8 cellular contexts compared by ENCODE assay signal in genomic region chr17:40121191-40121885, GRCh38. TPM values are rescaled to one million over a fixed set of nuclear protein-coding genes. Genes with fewer than 3 reads are reported as not detected.
DNase-seq lines count a peak whose midpoint lies in the region; ATAC-seq, FAIRE-seq and TF ChIP-seq lines count a peak whose summit lies in the region.

No MANE protein-coding gene starts in this region.

- H3K4me1 ChIP-seq in kidney (ENCODE audit: control insufficient read depth in 1 of 2, insufficient read depth in 1 of 2, low read depth in 1 of 2, low read length in 2 of 2) (peaks cover 8 to 10% of the 10 kb centered on the region in 2 donors), smooth muscle cell (ENCODE audit: low read depth) (peaks cover 15% of the 10 kb centered on the region)

- DNase-seq in DMS79 (lab: John Stamatoyannopoulos, UW) (peak; percentile 46), RPMI7951 (ENCODE audit: low read depth) (peak; percentile 67), bronchial epithelial cell (ENCODE audit: low read depth) (no peak), kidney (no peak), smooth muscle cell (lab: John Stamatoyannopoulos, UW; ENCODE audit: unreplicated experiment) (peak; percentile 82), HuH-7 (ENCODE audit: low spot score) (no peak)

- peaks cover 61% of the 10 kb centered on the region for H3K79me2 ChIP-seq in smooth muscle cell (ENCODE audit: low read depth)

- H2AFZ ChIP-seq in smooth muscle cell (ENCODE audit: low read depth): peak overlapping the region; percentile 83

- H3K4me2 ChIP-seq in smooth muscle cell: peak overlapping the region; percentile 97

- intact Hi-C loops in kidney (cut with DNase I): no loop called here

- peaks cover 7% of the 10 kb centered on the region for H3F3A ChIP-seq in smooth muscle cell (ENCODE audit: low read depth)

- H3K9me3 ChIP-seq in kidney (ENCODE audit: control insufficient read depth in 1 of 2, low read length in 2 of 2): no peaks in the 10 kb centered on the region
- no peaks in the 10 kb centered on the region for H3K9me3 ChIP-seq in smooth muscle cell (replicated peaks; ENCODE audit: low read depth)

- H3K36me3 ChIP-seq in bronchial epithelial cell (ENCODE audit: control insufficient read depth, insufficient read depth, low read length): peaks cover 6% of the 10 kb centered on the region
- H3K36me3 ChIP-seq in kidney (ENCODE audit: control insufficient read depth in 1 of 2, insufficient read depth in 2 of 2, low read length in 2 of 2): peaks cover 0 to 5% of the 10 kb centered on the region in 2 donors
- no peaks in the 10 kb centered on the region for H3K36me3 ChIP-seq in smooth muscle cell (ENCODE audit: low read depth)

- H3K27me3 ChIP-seq in bronchial epithelial cell (ENCODE audit: control insufficient read depth, insufficient read depth, low read length) (no peaks in the 10 kb centered on the region), smooth muscle cell (ENCODE audit: low read depth) (no peaks in the 10 kb centered on the region)

- H3K4me3 ChIP-seq in bronchial epithelial cell (ENCODE audit: low read depth, low read length) (peak overlapping the region; percentile 84), kidney (ENCODE audit: low read length in 2 of 2) (peak overlapping the region; percentile 45 to 74), smooth muscle cell (peak overlapping the region; percentile 100)

- H4K20me1 ChIP-seq in smooth muscle cell (ENCODE audit: low read depth): peaks cover 34% of the 10 kb centered on the region

- ATAC-seq in HG02610 (IDR thresholded peaks at IDR 0.05; ENCODE audit: unreplicated experiment) (peak; percentile 11), HG02870 (IDR thresholded peaks at IDR 0.05; ENCODE audit: unreplicated experiment) (no peak)

- WGBS in smooth muscle cell (ENCODE audit: low lambda C conversion rate): under 1% methylated on average over 28 of the region's 51 CpGs

- TF ChIP-seq CTCF in bronchial epithelial cell (IDR thresholded peaks at IDR 0.05; ENCODE audit: insufficient read depth, low read length, severe bottlenecking): no peak
- no peak for TF ChIP-seq CTCF in kidney (IDR thresholded peaks at IDR 0.05; ENCODE audit: borderline replicate concordance, extremely low read depth, insufficient read depth)
- TF ChIP-seq CTCF in smooth muscle cell (IDR thresholded peaks at IDR 0.05; ENCODE audit: borderline replicate concordance, insufficient read depth, poor library complexity, severe bottlenecking): no peak

- H3K9ac ChIP-seq in kidney (ENCODE audit: low read length in 2 of 2) (peak overlapping the region; percentile 27 to 95), smooth muscle cell (ENCODE audit: low read depth) (peak overlapping the region; percentile 87)

- no peak for FAIRE-seq in bronchial epithelial cell (lab: Jason Lieb, UNC)
- FAIRE-seq in kidney (lab: Jason Lieb, UNC): no peak

- H3K27ac ChIP-seq in kidney (ENCODE audit: low read depth in 2 of 2, low read length in 2 of 2) (peak overlapping the region; percentile 91 to 92), smooth muscle cell (ENCODE audit: low read depth) (peak overlapping the region; percentile 91)

RNA-seq across cellular contexts. Expression of gene MSL1, which starts 0.4 kb away (rescaled TPM):
- 35.5 and 46.5 TPM in 2 replicates for total RNA-seq in RPMI7951 (2014; rRNA removed; shearing (Covaris generic))
- 27.1 and 32.5 TPM in 2 replicates for total RNA-seq in bronchial epithelial cell
- total RNA-seq in kidney: 75.4 TPM
- polyA plus RNA-seq in kidney (ENCODE audit: insufficient read depth, low read depth, low replicate concordance): 34.9 TPM
- 74.9 and 79.0 TPM in 2 replicates for total RNA-seq in smooth muscle cell
- 24.6 and 26.0 TPM in 2 replicates for polyA plus RNA-seq in smooth muscle cell

RNA-seq across cellular contexts. Expression of gene CASC3, which starts 19.0 kb away (rescaled TPM):
- 23.1 and 37.0 TPM in 2 replicates for total RNA-seq in RPMI7951 (2014; rRNA removed; shearing (Covaris generic))
- total RNA-seq in bronchial epithelial cell (14.7 and 15.3 TPM in 2 replicates), kidney (90.8 TPM), smooth muscle cell (25.6 and 33.3 TPM in 2 replicates)
- polyA plus RNA-seq in kidney (ENCODE audit: insufficient read depth, low read depth, low replicate concordance) (32.2 TPM), smooth muscle cell (54.2 and 59.5 TPM in 2 replicates)

RNA-seq across cellular contexts. Expression of gene NR1D1, which starts 20.9 kb away (rescaled TPM):
- 2.3 and 5.5 TPM in 2 replicates for total RNA-seq in RPMI7951 (2014; rRNA removed; shearing (Covaris generic))
- total RNA-seq in bronchial epithelial cell: 0.51 and 0.79 TPM in 2 replicates
- 30.8 TPM for total RNA-seq in kidney
- 7.1 TPM for polyA plus RNA-seq in kidney (ENCODE audit: insufficient read depth, low read depth, low replicate concordance)
- total RNA-seq in smooth muscle cell: 6.0 and 12.5 TPM in 2 replicates
- polyA plus RNA-seq in smooth muscle cell: 18.4 and 19.5 TPM in 2 replicates

RNA-seq across cellular contexts. Expression of gene RAPGEFL1, which starts 55.9 kb away (rescaled TPM):
- 0.10 and 0.60 TPM in 2 replicates for total RNA-seq in RPMI7951 (2014; rRNA removed; shearing (Covaris generic))
- 11.1 and 30.0 TPM in 2 replicates for total RNA-seq in bronchial epithelial cell
- total RNA-seq in kidney: 4.3 TPM
- 0.99 TPM for polyA plus RNA-seq in kidney (ENCODE audit: insufficient read depth, low read depth, low replicate concordance)
- total RNA-seq in smooth muscle cell: 2.6 and 4.0 TPM in 2 replicates
- 3.1 and 6.9 TPM in 2 replicates for polyA plus RNA-seq in smooth muscle cell

RNA-seq across cellular contexts. Expression of gene THRA, which starts 58.6 kb away (rescaled TPM):
- total RNA-seq in RPMI7951 (2014; rRNA removed; shearing (Covaris generic)): 16.3 and 20.0 TPM in 2 replicates
- total RNA-seq in bronchial epithelial cell: 4.2 and 5.8 TPM in 2 replicates
- total RNA-seq in kidney: 63.9 TPM
- 40.8 TPM for polyA plus RNA-seq in kidney (ENCODE audit: insufficient read depth, low read depth, low replicate concordance)
- total RNA-seq in smooth muscle cell: 15.6 and 25.4 TPM in 2 replicates
- 17.6 and 21.2 TPM in 2 replicates for polyA plus RNA-seq in smooth muscle cell

Comparison
In these comparisons a context has a peak if more than half of its experiments do, and no peak if none do; other contexts are left out.
1. DNase-seq: peak in DMS79 (single experiment), RPMI7951 (single experiment) and smooth muscle cell (single experiment); none in bronchial epithelial cell (single experiment), kidney (single experiment) and HuH-7 (single experiment).
2. Peak in every context shown above with its lines, with median percentiles within 50 percentile points of each other: H3K4me3 ChIP-seq.